1 cellular context compared by ENCODE assay signal in genomic region chr1:16168622-16169021, GRCh38.
TF ChIP-seq lines count a peak whose summit lies in the region.

No MANE protein-coding gene starts in this region.

TF ChIP-seq in H1, 55 proteins besides CTCF, POLR2A, EP300 and RAD21:
- TF ChIP-seq BACH1 (IDR thresholded peaks at IDR 0.05; ENCODE audit: low read length): no peak
